ENCODE assay signal across 28 cellular contexts in the genomic region with DNA sequence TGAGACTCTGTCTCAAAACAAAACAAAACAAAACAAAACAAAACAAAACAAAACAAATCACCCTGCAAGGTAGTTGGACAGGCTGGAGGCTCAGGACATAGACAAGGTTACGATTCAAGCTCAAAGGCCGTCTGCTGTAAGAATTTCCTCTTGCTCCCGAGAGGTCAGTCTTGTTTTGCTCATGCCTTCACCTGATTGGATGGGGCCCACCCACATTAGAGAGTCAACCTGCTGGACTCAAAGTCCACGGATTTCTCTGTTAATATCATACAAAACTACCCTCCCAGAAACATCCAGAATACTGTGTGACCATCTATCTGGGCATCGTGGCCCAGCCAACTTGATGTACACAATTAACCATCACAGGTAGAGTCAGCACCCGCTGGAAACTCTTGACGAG.
"Had no signal": no experiment of that assay in that cellular context is flagged by ENCODE, and none has a peak within 500 bp of the region (broad histone marks: within the 10 kb centered on the region; RNA-seq: fewer than 3 reads in every experiment).

No MANE protein-coding gene starts in this region.

- FAIRE-seq: colon, endometrium, endothelial cell of umbilical vein, frontal cortex had no signal

- H3K36me3 ChIP-seq: colonic mucosa, esophagus muscularis mucosa, esophagus squamous epithelium, gastrocnemius medialis, gastroesophageal sphincter, heart left ventricle, heart right ventricle had no signal

- H3K4me1 ChIP-seq: colonic mucosa, esophagus muscularis mucosa, esophagus squamous epithelium, foreskin keratinocyte, gastrocnemius medialis, gastroesophageal sphincter, heart left ventricle, heart right ventricle had no signal

- H3K27ac ChIP-seq: colonic mucosa, coronary artery, dorsolateral prefrontal cortex, epithelial cell of prostate, esophagus muscularis mucosa, esophagus squamous epithelium, foreskin keratinocyte, gastrocnemius medialis, gastroesophageal sphincter, heart left ventricle, heart right ventricle had no signal

- ATAC-seq: effector memory CD8-positive, alpha-beta T cell; esophagus mucosa; foreskin keratinocyte; gastrocnemius medialis; gastroesophageal sphincter; heart left ventricle; heart right ventricle had no signal

- H3K27me3 ChIP-seq: colonic mucosa, foreskin keratinocyte, gastrocnemius medialis had no signal

- H3K9me3 ChIP-seq: colonic mucosa, esophagus muscularis mucosa, esophagus squamous epithelium, gastrocnemius medialis, gastroesophageal sphincter, heart left ventricle, heart right ventricle had no signal

- DNase-seq: colonic mucosa; cortex of kidney; dermis blood vessel endothelial cell; dorsolateral prefrontal cortex; effector CD4-positive, alpha-beta T cell; effector CD8-positive, alpha-beta T cell; effector memory CD4-positive, alpha-beta T cell; effector memory CD8-positive, alpha-beta T cell; endodermal cell; erythroblast; esophagus squamous epithelium; foreskin fibroblast; foreskin keratinocyte; foreskin melanocyte; gastrocnemius medialis; glutamatergic neuron; head of caudate nucleus; heart left ventricle; heart right ventricle had no signal

- H3K4me3 ChIP-seq: colonic mucosa, coronary artery, dorsolateral prefrontal cortex, esophagus muscularis mucosa, esophagus squamous epithelium, gastrocnemius medialis, gastroesophageal sphincter, heart left ventricle, heart right ventricle had no signal
